Comparison of ENCODE assay signal across 8 cellular contexts in genomic region chr12:48119834-48120195, GRCh38. TPM values are rescaled to one million over a fixed set of nuclear protein-coding genes. Genes with fewer than 3 reads are reported as not detected.
DNase-seq lines count a peak whose midpoint lies in the region; ATAC-seq and TF ChIP-seq lines count a peak whose summit lies in the region.

No MANE protein-coding gene starts in this region.

- H3K27me3 ChIP-seq in GM23248 (replicated peaks; ENCODE audit: insufficient read depth) (no peaks in the 10 kb centered on the region), SU-DHL-6 (ENCODE audit: low read length) (no peaks in the 10 kb centered on the region), heart left ventricle (no peaks in the 10 kb centered on the region), skeletal muscle satellite cell (ENCODE audit: control insufficient read depth, insufficient read depth, low read length) (peaks cover 4% of the 10 kb centered on the region)

- peak overlapping the region; percentile 85 for H2AFZ ChIP-seq in GM23248
- peak overlapping the region; percentile 91 for H2AFZ ChIP-seq in SU-DHL-6 (ENCODE audit: low read depth, low read length, severe bottlenecking)

- H3K79me2 ChIP-seq in GM23248 (ENCODE audit: insufficient read depth) (peaks cover 26% of the 10 kb centered on the region), SU-DHL-6 (ENCODE audit: insufficient read depth, low read length) (peaks cover 21% of the 10 kb centered on the region)

- H3K4me2 ChIP-seq in GM23248 (ENCODE audit: unreplicated experiment), result peak overlapping the region; percentile 76
- H3K4me2 ChIP-seq in SU-DHL-6 (ENCODE audit: low read depth, low read length, poor library complexity, severe bottlenecking), result peak overlapping the region; percentile 92
- H3K4me2 ChIP-seq in skeletal muscle satellite cell (ENCODE audit: low read length), result peak overlapping the region; percentile 83

- H3K36me3 ChIP-seq in GM23248 (ENCODE audit: low read depth) (no peaks in the 10 kb centered on the region), SU-DHL-6 (ENCODE audit: low read length) (no peaks in the 10 kb centered on the region; the same call in 1 of the 2 replicates), heart left ventricle (peaks cover 0 to 23% (median 10%) of the 10 kb centered on the region in 9 donors), skeletal muscle satellite cell (ENCODE audit: insufficient read depth, low read length) (peaks cover 15% of the 10 kb centered on the region)

- peak in 2 of 4 donors; percentile 17 to 32 for ATAC-seq in heart left ventricle
- ATAC-seq in HG03457 (IDR thresholded peaks at IDR 0.05; ENCODE audit: unreplicated experiment), result no peak
- no peak for ATAC-seq in GM18498 (IDR thresholded peaks at IDR 0.05; ENCODE audit: unreplicated experiment)
- ATAC-seq in HG03159 (IDR thresholded peaks at IDR 0.05; ENCODE audit: unreplicated experiment), result no peak

- peak overlapping the region; percentile 81 for H3K9ac ChIP-seq in GM23248
- peak overlapping the region; percentile 71 for H3K9ac ChIP-seq in SU-DHL-6 (ENCODE audit: low read length)
- H3K9ac ChIP-seq in skeletal muscle satellite cell (ENCODE audit: low read depth, low read length), result peak overlapping the region; percentile 74

- H3K4me1 ChIP-seq in GM23248 (ENCODE audit: insufficient read depth) (peaks cover 5% of the 10 kb centered on the region; the same call in 1 of the 2 replicates), heart left ventricle (peaks cover 0 to 35% (median 10%) of the 10 kb centered on the region in 12 donors), skeletal muscle satellite cell (ENCODE audit: control insufficient read depth, insufficient read depth, low read length) (peaks cover 6% of the 10 kb centered on the region)

- H3K27ac ChIP-seq in GM23248, result peak overlapping the region; percentile 38
- H3K27ac ChIP-seq in SU-DHL-6 (ENCODE audit: low read depth, low read length), result 0 out of 2 replicates have a peak overlapping the region, but pooled peaks have one; percentile 2
- H3K27ac ChIP-seq in heart left ventricle, result peak overlapping the region; percentile 20 to 95 (median 82)

- 2 to 3% methylated on average over 5 of the region's 5 CpGs for WGBS in GM23248 (ENCODE audit: low coverage in 1 of 2, low lambda C conversion rate in 2 of 2, missing lambda C conversion rate in 2 of 2), 2 experiments
- 6 to 14% (median 8%) methylated on average over 5 of the region's 5 CpGs for WGBS in heart left ventricle, 4 donors

- intact Hi-C loops in heart left ventricle (cut with DNase I), result loop anchor here in 5 of 10 donors (1.0 to 5.0 kb wide), 5 partner anchors 14 to 37 kb away; partner anchors contain the start of genes ASB8 (in 3 of the 5) and SENP1 (in 1 of the 5)

- no peak for TF ChIP-seq CTCF in SU-DHL-6 (IDR thresholded peaks at IDR 0.05; ENCODE audit: insufficient read depth, low read length, poor library complexity, severe bottlenecking)
- no peak for TF ChIP-seq CTCF in heart left ventricle (IDR thresholded peaks at IDR 0.05)

- DNase-seq in GM23248 (no peak), heart left ventricle (no peak), NCI-H1092 (lab: John Stamatoyannopoulos, UW) (no peak)

- no peaks in the 10 kb centered on the region for H3K9me3 ChIP-seq in GM23248 (ENCODE audit: low read depth)
- H3K9me3 ChIP-seq in SU-DHL-6 (ENCODE audit: insufficient read depth, low read length), result no peaks in the 10 kb centered on the region
- H3K9me3 ChIP-seq in heart left ventricle, result no peaks in the 10 kb centered on the region
- H3K9me3 ChIP-seq in skeletal muscle satellite cell (replicated peaks; ENCODE audit: low read length), result no peaks in the 10 kb centered on the region

- H4K20me1 ChIP-seq in GM23248 (ENCODE audit: insufficient read depth) (no peaks in the 10 kb centered on the region), SU-DHL-6 (ENCODE audit: low read depth, low read length) (no peaks in the 10 kb centered on the region)

- H3K9me2 ChIP-seq in GM23248 (ENCODE audit: insufficient read depth) (no peaks in the 10 kb centered on the region), SU-DHL-6 (replicated peaks; ENCODE audit: insufficient read depth, low read length) (no peaks in the 10 kb centered on the region)

- TF ChIP-seq POLR2A in heart left ventricle (IDR thresholded peaks at IDR 0.05), result no peak

- peak overlapping the region; percentile 91 for H3K4me3 ChIP-seq in GM23248
- peak overlapping the region; percentile 85 for H3K4me3 ChIP-seq in SU-DHL-6 (ENCODE audit: insufficient read depth, low read length, poor library complexity, severe bottlenecking)
- H3K4me3 ChIP-seq in heart left ventricle, result peak overlapping the region; percentile 32 to 97 (median 68)
- H3K4me3 ChIP-seq in skeletal muscle satellite cell (ENCODE audit: low read length), result peak overlapping the region; percentile 88

- in situ Hi-C loops in GM23248 (cut with MboI), result no loop called here

- H3F3A ChIP-seq in GM23248 (ENCODE audit: insufficient read depth), result no peaks in the 10 kb centered on the region
- peaks cover 5% of the 10 kb centered on the region for H3F3A ChIP-seq in SU-DHL-6 (ENCODE audit: insufficient read depth)

RNA-seq across cellular contexts. Expression of gene PFKM, which starts 0.7 kb away (rescaled TPM):
- 35.8 and 41.1 TPM in 2 replicates for total RNA-seq in GM23248 (2014; rRNA removed; shearing (Covaris generic))
- polyA plus RNA-seq in GM23248 (2016; fragmentation: Nextera tagmentation; extraction: Ambion mirVana), result 27.6 and 28.8 TPM in 2 replicates
- total RNA-seq in heart left ventricle, result 100 to 1,000 TPM; 230 to 901 (median 521) TPM
- 100 to 1,000 TPM; 160 to 205 TPM for polyA plus RNA-seq in heart left ventricle
- 66.4 and 73.3 TPM in 2 replicates for total RNA-seq in skeletal muscle satellite cell (2012; rRNA removed)

RNA-seq across cellular contexts. Expression of gene SENP1, which starts 13.9 kb away (rescaled TPM):
- total RNA-seq in GM23248 (2014; rRNA removed; shearing (Covaris generic)), result 15.3 and 28.6 TPM in 2 replicates
- polyA plus RNA-seq in GM23248 (2016; fragmentation: Nextera tagmentation; extraction: Ambion mirVana) (6.1 and 6.7 TPM in 2 replicates), heart left ventricle (1 to 10 TPM; 2.1 to 3.8 TPM)
- total RNA-seq in heart left ventricle, result 10 to 100 TPM in 4 of 9 donors, 1 to 10 TPM in 5; 6.9 to 13.6 (median 9.2) TPM
- 13.9 and 15.1 TPM in 2 replicates for total RNA-seq in skeletal muscle satellite cell (2012; rRNA removed)

RNA-seq across cellular contexts. Expression of gene ASB8, which starts 37.5 kb away (rescaled TPM):
- total RNA-seq in GM23248 (2014; rRNA removed; shearing (Covaris generic)), result 27.3 and 41.5 TPM in 2 replicates
- polyA plus RNA-seq in GM23248 (2016; fragmentation: Nextera tagmentation; extraction: Ambion mirVana) (23.3 and 31.2 TPM in 2 replicates), heart left ventricle (10 to 100 TPM; 24.9 to 49.1 TPM)
- total RNA-seq in heart left ventricle, result 10 to 100 TPM; 73.2 to 97.6 (median 81.5) TPM
- total RNA-seq in skeletal muscle satellite cell (2012; rRNA removed), result 14.7 and 24.5 TPM in 2 replicates

Comparison
In these comparisons a context has a peak if more than half of its experiments do, and no peak if none do; other contexts are left out.
1. H3K27ac ChIP-seq: peak in every context shown above with its lines; median percentile 82 in heart left ventricle; 38 in GM23248; 2 in SU-DHL-6.